ENCODE assay signal across 14 cellular contexts in the genomic region with DNA sequence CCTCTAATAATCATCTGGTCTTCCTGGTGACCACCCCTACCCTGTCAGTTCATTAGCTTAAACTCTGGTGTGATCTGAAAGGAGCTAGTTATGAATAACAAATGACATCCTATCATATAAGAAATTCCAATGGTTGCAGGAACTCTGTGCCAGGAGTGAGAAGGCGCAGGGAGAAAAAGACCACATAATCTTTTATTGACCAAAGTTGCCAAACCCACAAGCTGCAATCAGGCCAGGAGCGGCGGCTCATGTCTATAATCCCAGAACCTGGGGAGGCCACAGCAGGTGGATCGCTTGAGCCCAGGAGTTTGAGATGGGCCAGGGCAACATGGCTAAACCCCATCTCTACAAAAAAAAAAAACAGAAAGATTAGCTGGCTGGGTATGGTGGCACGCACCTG.
"Had no signal": no experiment of that assay in that cellular context is flagged by ENCODE, and none has a peak within 500 bp of the region (broad histone marks: within the 10 kb centered on the region; RNA-seq: fewer than 3 reads in every experiment).

No MANE protein-coding gene starts in this region.

- H3K27me3 Mint-ChIP-seq: activated CD8-positive, alpha-beta memory T cell treated with anti-CD3 and anti-CD28 coated beads, Interleukin-2, amount 10 ng/mL, durations not matched to agents 7 days and 5 days; natural killer cell treated with Interleukin-12 subunit alpha and Interleukin-12 subunit beta and Interleukin-15 and Interleukin-18, amount 100 ng/mL, for 72 hours had no signal

- ATAC-seq: foreskin keratinocyte; natural killer cell treated with Interleukin-12 subunit alpha and Interleukin-12 subunit beta and Interleukin-15 and Interleukin-18, amount 100 ng/mL, for 72 hours; SK-N-SH treated with all-trans-retinoic acid at 6 μM for 48 hours had no signal

- H3K9me3 Mint-ChIP-seq: natural killer cell treated with Interleukin-12 subunit alpha and Interleukin-12 subunit beta and Interleukin-15 and Interleukin-18, amount 100 ng/mL, for 72 hours; T-helper 1 cell treated with Interleukin-12 subunit alpha and Interleukin-12 subunit beta and Interleukin-4 antibody, amounts not matched to agents 30 μg/mL and 1 μg/mL, for 36 hours had no signal

- H3K27me3 ChIP-seq: breast epithelium, dorsolateral prefrontal cortex, foreskin keratinocyte, tibial artery, vagina had no signal

- H3K4me3 Mint-ChIP-seq: activated CD8-positive, alpha-beta memory T cell treated with anti-CD3 and anti-CD28 coated beads, Interleukin-2, amount 10 ng/mL, durations not matched to agents 7 days and 5 days; natural killer cell treated with Interleukin-12 subunit alpha and Interleukin-12 subunit beta and Interleukin-15 and Interleukin-18, amount 100 ng/mL, for 72 hours; T-helper 1 cell treated with Interleukin-12 subunit alpha and Interleukin-12 subunit beta and Interleukin-4 antibody, amounts not matched to agents 30 μg/mL and 1 μg/mL, for 36 hours had no signal

- H3K4me1 ChIP-seq: breast epithelium had no signal

- H3K27ac ChIP-seq: breast epithelium, dorsolateral prefrontal cortex, foreskin keratinocyte, tibial artery, vagina had no signal

- H3K36me3 Mint-ChIP-seq: natural killer cell treated with Interleukin-12 subunit alpha and Interleukin-12 subunit beta and Interleukin-15 and Interleukin-18, amount 100 ng/mL, for 72 hours had no signal

- H3K36me3 ChIP-seq: breast epithelium, tibial artery, vagina had no signal

- DNase-seq: activated CD4-positive, CD25-positive, alpha-beta regulatory T cell; activated CD8-positive, alpha-beta memory T cell treated with anti-CD3 and anti-CD28 coated beads, Interleukin-2, amount 10 ng/mL, durations not matched to agents 7 days and 5 days; activated naive CD4-positive, alpha-beta T cell treated with Interleukin-2 at 50 U/mL for 16 hours; aorta; dorsolateral prefrontal cortex; foreskin keratinocyte; head of caudate nucleus; stimulated activated CD4-positive, alpha-beta T cell treated with anti-CD3 and anti-CD28 coated beads, Interleukin-15, amount 100 ng/mL, for 24 hours; tibial artery had no signal

- H3K4me3 ChIP-seq: breast epithelium, dorsolateral prefrontal cortex, tibial artery, vagina had no signal

- H3K27ac Mint-ChIP-seq: activated CD8-positive, alpha-beta memory T cell treated with anti-CD3 and anti-CD28 coated beads, Interleukin-2, amount 10 ng/mL, durations not matched to agents 7 days and 5 days; natural killer cell treated with Interleukin-12 subunit alpha and Interleukin-12 subunit beta and Interleukin-15 and Interleukin-18, amount 100 ng/mL, for 72 hours had no signal

- H3K9me3 ChIP-seq: breast epithelium, tibial artery, vagina had no signal
